ENCODE assay signal across 18 cellular contexts in the genomic region with DNA sequence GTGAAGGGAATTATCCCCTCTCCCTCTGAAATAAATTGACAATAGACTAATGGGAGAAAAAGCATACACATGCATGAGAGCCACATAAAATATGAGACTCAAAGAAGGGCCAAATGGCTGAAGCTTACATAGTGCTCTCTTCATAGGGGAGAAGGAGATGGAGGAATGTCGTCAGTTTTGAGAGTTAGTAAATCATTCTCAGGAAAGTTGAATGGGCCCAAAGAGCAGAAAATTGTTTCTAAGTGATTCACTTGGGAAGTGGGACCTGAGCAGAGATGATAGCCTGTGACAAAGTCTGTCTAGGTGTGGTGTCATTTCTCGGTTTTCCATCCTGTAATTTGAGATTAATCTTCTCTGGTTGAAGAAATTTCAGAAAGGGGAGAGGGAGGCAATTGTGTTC. TPM values are rescaled to one million over a fixed set of nuclear protein-coding genes. Genes with fewer than 3 reads are reported as not detected.
DNase-seq lines count a peak whose midpoint lies in the region; ATAC-seq, FAIRE-seq and TF ChIP-seq lines count a peak whose summit lies in the region.
"Had no signal": no experiment of that assay in that cellular context is flagged by ENCODE, and none has a peak within 500 bp of the region (broad histone marks: within the 10 kb centered on the region; RNA-seq: fewer than 3 reads in every experiment).

No MANE protein-coding gene starts in this region.

- peak; percentile 94 for FAIRE-seq in RCC 7860 (lab: Jason Lieb, UNC)
- FAIRE-seq: K562 had no signal

- H3K36me3 ChIP-seq in kidney epithelial cell (ENCODE audit: control insufficient read depth, insufficient read depth, low read length) (no peaks in the 10 kb centered on the region), colonic mucosa (no peaks in the 10 kb centered on the region), BE2C (no peaks in the 10 kb centered on the region)

- no peak for ATAC-seq in Right ventricle myocardium inferior
- ATAC-seq: CD8-positive, alpha-beta T cell; K562 had no signal

- intact Hi-C loops in colonic mucosa (cut with DNase I), result no loop called here
- intact Hi-C loops in Right ventricle myocardium inferior (cut with DNase I), result no loop called here

- H3K4me1 ChIP-seq in colonic mucosa, result no peaks in the 10 kb centered on the region
- no peaks in the 10 kb centered on the region for H3K4me1 ChIP-seq in BE2C

- H3K27me3 ChIP-seq in kidney epithelial cell (ENCODE audit: control insufficient read depth, insufficient read depth, low read length), result no peaks in the 10 kb centered on the region
- H3K27me3 ChIP-seq in colonic mucosa, result no peaks in the 10 kb centered on the region
- H3K27me3 ChIP-seq in BE2C, result no peaks in the 10 kb centered on the region

- H3K27ac ChIP-seq in colonic mucosa, result no peak overlapping the region

- H3K9me3 ChIP-seq in colonic mucosa, result no peaks in the 10 kb centered on the region
- H3K9me3 ChIP-seq in BE2C, result no peaks in the 10 kb centered on the region

- TF ChIP-seq CTCF in kidney epithelial cell (IDR thresholded peaks at IDR 0.05; ENCODE audit: insufficient read depth, low read length, poor library complexity, severe bottlenecking), result no peak
- no peak for TF ChIP-seq CTCF in colonic mucosa (IDR thresholded peaks at IDR 0.05)
- TF ChIP-seq CTCF in BE2C (IDR thresholded peaks at IDR 0.05; ENCODE audit: low read depth, low read length), result no peak

- DNase-seq in EH (ENCODE audit: low read depth), result peak; percentile 4
- DNase-seq in RCC 7860 (ENCODE audit: low spot score), result peak; percentile 88
- DNase-seq in kidney epithelial cell (ENCODE audit: low read depth), result peak; percentile 49
- no peak for DNase-seq in colonic mucosa
- DNase-seq in BE2C, result no peak
- no peak for DNase-seq in Right ventricle myocardium inferior (ENCODE audit: missing footprints)
- DNase-seq in globus pallidus (ENCODE audit: low spot score), result no peak
- DNase-seq: C1 segment of cervical spinal cord; CD8-positive, alpha-beta T cell; DMS79; MM.1S; NCI-H1048; NCI-H1417 treated with DMSO at 0.1 percent for 48 hours; NCI-H187; NCI-H446; OCI-M1; SHP77 had no signal

- no peak overlapping the region for H3K9ac ChIP-seq in colonic mucosa (ENCODE audit: low read depth in 2 of 2, low read length in 2 of 2)

- H3K4me3 ChIP-seq in kidney epithelial cell (ENCODE audit: low read depth, low read length), result no peak overlapping the region
- H3K4me3 ChIP-seq in colonic mucosa, result no peak overlapping the region
- H3K4me3 ChIP-seq in BE2C (ENCODE audit: low read depth, low read length), result no peak overlapping the region
- H3K4me3 ChIP-seq: K562 had no signal

RNA-seq across cellular contexts. Expression of a gene that starts 35.0 kb away (rescaled TPM):
- total RNA-seq in kidney epithelial cell (21.8 and 26.7 TPM in 2 replicates), colonic mucosa (10 to 100 TPM; 11.0 to 17.8 TPM), Right ventricle myocardium inferior (13.3 TPM)
- 19.3 TPM for polyA plus RNA-seq in BE2C (2012; ENCODE audit: insufficient read depth, insufficient read length, low read depth)

Comparison
In these comparisons a context has a peak if more than half of its experiments do, and no peak if none do; other contexts are left out.
1. DNase-seq: peak in EH (single experiment), RCC 7860 (single experiment) and kidney epithelial cell (single experiment); none in colonic mucosa (single experiment), BE2C (single experiment), Right ventricle myocardium inferior (single experiment) and globus pallidus (single experiment).